ENCODE assay signal across 11 cellular contexts in the genomic region with DNA sequence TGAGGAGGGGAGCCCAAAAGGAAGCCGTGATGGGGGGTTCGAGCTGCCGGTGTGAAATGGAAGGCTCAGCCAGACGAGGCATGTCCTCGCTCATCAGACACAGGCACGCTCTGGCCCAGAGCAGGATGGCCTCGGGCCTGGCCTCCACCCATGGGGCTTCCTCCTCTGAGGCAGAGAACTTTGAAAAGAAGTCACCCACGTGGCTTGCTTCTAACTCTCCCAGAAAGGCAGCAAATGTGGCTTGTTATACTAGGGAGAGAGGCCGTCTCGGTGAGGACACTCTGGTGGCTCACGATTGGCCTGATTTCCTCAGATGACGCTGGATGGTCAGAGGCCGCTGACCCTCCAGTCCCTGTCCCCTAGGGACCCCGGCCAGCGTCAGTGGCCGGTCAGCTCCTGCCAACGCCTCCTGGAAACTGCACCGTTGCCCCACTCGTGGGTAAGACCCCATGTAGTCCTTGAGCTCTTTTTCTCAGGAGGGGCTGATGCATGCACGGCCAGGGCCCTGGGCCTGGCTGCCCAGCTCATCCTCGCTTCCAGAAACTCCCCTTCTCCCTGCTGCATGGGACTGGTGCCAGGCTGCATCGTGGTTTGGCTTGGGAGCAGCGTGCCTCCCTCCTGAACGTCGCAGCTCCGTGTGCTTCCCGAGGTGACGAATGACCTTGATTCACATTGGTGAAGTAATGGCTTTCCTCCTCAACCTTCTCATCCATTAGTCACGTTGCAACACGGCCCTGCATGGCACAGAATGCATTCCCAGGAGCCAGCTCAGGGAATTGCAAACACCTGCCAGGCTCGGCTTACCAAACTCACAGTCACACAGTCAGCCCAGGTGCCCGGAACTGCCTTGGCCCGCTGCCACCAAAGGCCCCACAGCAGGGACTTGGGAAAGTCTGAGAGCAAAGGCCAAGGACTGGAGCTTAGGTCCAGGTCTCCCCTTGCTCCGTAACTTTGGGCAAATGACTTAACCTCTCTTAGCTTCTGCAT. TPM values are rescaled to one million over a fixed set of nuclear protein-coding genes. Genes with fewer than 3 reads are reported as not detected.
DNase-seq lines count a peak whose midpoint lies in the region; ATAC-seq and TF ChIP-seq lines count a peak whose summit lies in the region.
"Had no signal": no experiment of that assay in that cellular context is flagged by ENCODE, and none has a peak within 500 bp of the region (broad histone marks: within the 10 kb centered on the region; RNA-seq: fewer than 3 reads in every experiment).

No MANE protein-coding gene starts in this region.

- H3K9me3 ChIP-seq in adrenal gland (replicated peaks in 1 of 3) = no peaks in the 10 kb centered on the region
- no peaks in the 10 kb centered on the region for H3K9me3 ChIP-seq in aorta (ENCODE audit: control insufficient read depth, low read length)
- H3K9me3 ChIP-seq in neural progenitor cell (ENCODE audit: low read depth) = no peaks in the 10 kb centered on the region

- TF ChIP-seq CTCF in natural killer cell (IDR thresholded peaks at IDR 0.05) (no peak), adrenal gland (IDR thresholded peaks at IDR 0.05) (no peak), neural progenitor cell (IDR thresholded peaks at IDR 0.05) (no peak)

- no peak overlapping the region for H3K4me3 ChIP-seq in adrenal gland
- no peak overlapping the region for H3K4me3 ChIP-seq in aorta (ENCODE audit: low read length in 2 of 2)
- no peak overlapping the region for H3K4me3 ChIP-seq in neural progenitor cell

- H3K27me3 ChIP-seq in adrenal gland = no peaks in the 10 kb centered on the region
- H3K27me3 ChIP-seq in aorta (ENCODE audit: control insufficient read depth in 1 of 2, insufficient read depth in 2 of 2, low read length in 1 of 2) = no peaks in the 10 kb centered on the region
- H3K27me3 ChIP-seq in neural progenitor cell = no peaks in the 10 kb centered on the region

- no peak overlapping the region for H3K4me3 Mint-ChIP-seq in natural killer cell treated with Interleukin-12 subunit alpha and Interleukin-12 subunit beta and Interleukin-15 and Interleukin-18, amount 100 ng/mL, for 72 hours
- H3K4me3 Mint-ChIP-seq in natural killer cell = no peak overlapping the region
- H3K4me3 Mint-ChIP-seq in neural progenitor cell = no peak overlapping the region
- H3K4me3 Mint-ChIP-seq: neural crest cell had no signal

- TF ChIP-seq POLR2A in adrenal gland (IDR thresholded peaks at IDR 0.05) = peak in 1 of 2 donors; percentile 20

- WGBS in adrenal gland, 4 donors = 53 to 82% (median 57%) methylated on average over 15 to 34 of the region's 34 CpGs
- 52 to 57% methylated on average over 33 to 34 of the region's 34 CpGs for WGBS in aorta, 2 donors

- ATAC-seq in natural killer cell treated with Interleukin-12 subunit alpha and Interleukin-12 subunit beta and Interleukin-15 and Interleukin-18, amount 100 ng/mL, for 72 hours = no peak
- ATAC-seq in natural killer cell = no peak
- peak; percentile 3 for ATAC-seq in aorta (ENCODE audit: low FRiP score)

- DNase-seq in natural killer cell treated with Interleukin-12 subunit alpha and Interleukin-12 subunit beta and Interleukin-15 and Interleukin-18, amount 100 ng/mL, for 72 hours (ENCODE audit: low spot score) = no peak
- no peak for DNase-seq in natural killer cell
- DNase-seq in adrenal gland = peak; percentile 70 to 92 (median 88)
- peak; percentile 36 for DNase-seq in left kidney (ENCODE audit: low read depth, low spot score)
- DNase-seq in aorta = peak; percentile 82 to 91
- DNase-seq in neural progenitor cell (ENCODE audit: low spot score) = no peak
- DNase-seq in iPS-NIHi7 (ENCODE audit: extremely low spot score) = no peak
- no peak for DNase-seq in NOMO-1 treated with DMSO at 0.1 percent for 48 hours (lab: John Stamatoyannopoulos, UW; ENCODE audit: unreplicated experiment)
- DNase-seq: activated T-cell treated with anti-CD3 and anti-CD28 coated beads, Interleukin-2, amount 50 U/mL, for 48 hours had no signal

- no peaks in the 10 kb centered on the region for H3K36me3 ChIP-seq in adrenal gland (replicated peaks in 1 of 2)
- H3K36me3 ChIP-seq in aorta (ENCODE audit: control insufficient read depth in 1 of 2, insufficient read depth in 2 of 2, low read length in 1 of 2) = no peaks in the 10 kb centered on the region
- H3K36me3 ChIP-seq in neural progenitor cell = no peaks in the 10 kb centered on the region

- H2AFZ ChIP-seq in neural progenitor cell (replicated peaks) = no peak overlapping the region

- no peak overlapping the region for H3K9ac ChIP-seq in neural progenitor cell

- intact Hi-C loops in natural killer cell (cut with micrococcal nuclease) = no loop called here
- intact Hi-C loops in adrenal gland (cut with DNase I) = loop anchor here (5.0 to 10.0 kb wide), 2 partner anchors 65 to 83 kb away; no protein-coding TSS in a partner anchor
- intact Hi-C loops in aorta (cut with DNase I) = loop anchor here (1.0 to 5.0 kb wide), 4 partner anchors 73 to 346 kb away; no protein-coding TSS in a partner anchor

- H3K4me2 ChIP-seq in neural progenitor cell = no peak overlapping the region

- no peaks in the 10 kb centered on the region for H4K20me1 ChIP-seq in neural progenitor cell (ENCODE audit: low read depth)

- H3K4me1 ChIP-seq in adrenal gland (replicated peaks in 1 of 2) (peaks cover 15 to 22% of the 10 kb centered on the region in 2 donors), aorta (ENCODE audit: control insufficient read depth in 1 of 2, insufficient read depth in 2 of 2, low read length in 2 of 2) (peaks cover 2% of the 10 kb centered on the region in 2 donors), neural progenitor cell (peaks cover 10% of the 10 kb centered on the region)

- H3K27ac ChIP-seq in adrenal gland (peak overlapping the region in 3 of 5 donors; percentile 25 to 58 (median 52)), aorta (ENCODE audit: low read depth in 1 of 2, low read length in 2 of 2) (peak overlapping the region in 1 of 2 donors; percentile 34), neural progenitor cell (no peak overlapping the region)
- H3K27ac ChIP-seq: HL-60 had no signal

- H3K27me3 Mint-ChIP-seq in natural killer cell treated with Interleukin-12 subunit alpha and Interleukin-12 subunit beta and Interleukin-15 and Interleukin-18, amount 100 ng/mL, for 72 hours = no peaks in the 10 kb centered on the region
- peaks cover 4 to 7% of the 10 kb centered on the region in 2 donors for H3K27me3 Mint-ChIP-seq in natural killer cell (ENCODE audit: low read depth in 2 of 2)
- H3K27me3 Mint-ChIP-seq in neural progenitor cell (ENCODE audit: insufficient read depth, low read depth) = peaks cover 10% of the 10 kb centered on the region

- peak overlapping the region; percentile 44 to 79 for H3K27ac Mint-ChIP-seq in natural killer cell treated with Interleukin-12 subunit alpha and Interleukin-12 subunit beta and Interleukin-15 and Interleukin-18, amount 100 ng/mL, for 72 hours
- H3K27ac Mint-ChIP-seq in natural killer cell = no peak overlapping the region
- no peak overlapping the region for H3K27ac Mint-ChIP-seq in neural progenitor cell

- peaks cover 22 to 36% of the 10 kb centered on the region in 2 donors for H3K4me1 Mint-ChIP-seq in natural killer cell treated with Interleukin-12 subunit alpha and Interleukin-12 subunit beta and Interleukin-15 and Interleukin-18, amount 100 ng/mL, for 72 hours (ENCODE audit: low read depth in 2 of 2)
- peaks cover 5 to 18% of the 10 kb centered on the region in 2 donors for H3K4me1 Mint-ChIP-seq in natural killer cell
- H3K4me1 Mint-ChIP-seq in neural progenitor cell = peaks cover 32% of the 10 kb centered on the region

- H3K79me2 ChIP-seq in neural progenitor cell (ENCODE audit: low read depth) = no peaks in the 10 kb centered on the region

- H3F3A ChIP-seq in neural progenitor cell (ENCODE audit: low read depth) = peaks cover 7% of the 10 kb centered on the region

- H3K9me3 Mint-ChIP-seq in natural killer cell treated with Interleukin-12 subunit alpha and Interleukin-12 subunit beta and Interleukin-15 and Interleukin-18, amount 100 ng/mL, for 72 hours = peaks cover 2% of the 10 kb centered on the region
- H3K9me3 Mint-ChIP-seq in natural killer cell (no peaks in the 10 kb centered on the region), neural progenitor cell (no peaks in the 10 kb centered on the region)
- H3K9me3 Mint-ChIP-seq: neural crest cell had no signal

- H3K36me3 Mint-ChIP-seq in natural killer cell treated with Interleukin-12 subunit alpha and Interleukin-12 subunit beta and Interleukin-15 and Interleukin-18, amount 100 ng/mL, for 72 hours = no peaks in the 10 kb centered on the region
- H3K36me3 Mint-ChIP-seq in natural killer cell (no peaks in the 10 kb centered on the region), neural progenitor cell (no peaks in the 10 kb centered on the region)

RNA-seq across cellular contexts. Expression of gene TOMM20, which starts 58.8 kb away (rescaled TPM):
- total RNA-seq in natural killer cell treated with Interleukin-12 subunit alpha and Interleukin-12 subunit beta and Interleukin-15 and Interleukin-18, amount 100 ng/mL, for 72 hours = 10 to 100 TPM; 85.7 to 89.6 TPM
- 10 to 100 TPM; 59.5 to 72.3 (median 60.2) TPM for total RNA-seq in natural killer cell
- 100 to 1,000 TPM in 5 of 8 donors, 10 to 100 TPM in 3; 84.5 to 144 (median 121) TPM for total RNA-seq in adrenal gland
- polyA plus RNA-seq in adrenal gland = 100 to 1,000 TPM in 1 of 3 donors, 10 to 100 TPM in 2; 61.7 to 116 (median 62.7) TPM
- total RNA-seq in aorta = 10 to 100 TPM; 77.3 to 78.1 TPM
- 10 to 100 TPM; 69.8 to 97.5 TPM for polyA plus RNA-seq in aorta
- 154 and 212 TPM in 2 replicates for total RNA-seq in neural progenitor cell (ENCODE audit: low replicate concordance)

Comparison
In these comparisons a context has a peak if more than half of its experiments do, and no peak if none do; other contexts are left out.
1. H3K27ac Mint-ChIP-seq: peak in natural killer cell treated with Interleukin-12 subunit alpha and Interleukin-12 subunit beta and Interleukin-15 and Interleukin-18, amount 100 ng/mL, for 72 hours (2 of 2); none in natural killer cell (0 of 2) and neural progenitor cell (single experiment).
2. DNase-seq: peak in adrenal gland (7 of 7), left kidney (single experiment) and aorta (2 of 2); none in natural killer cell treated with Interleukin-12 subunit alpha and Interleukin-12 subunit beta and Interleukin-15 and Interleukin-18, amount 100 ng/mL, for 72 hours (single experiment), natural killer cell (single experiment), neural progenitor cell (single experiment), iPS-NIHi7 (single experiment) and NOMO-1 treated with DMSO at 0.1 percent for 48 hours (single experiment).